In the genomic region with DNA sequence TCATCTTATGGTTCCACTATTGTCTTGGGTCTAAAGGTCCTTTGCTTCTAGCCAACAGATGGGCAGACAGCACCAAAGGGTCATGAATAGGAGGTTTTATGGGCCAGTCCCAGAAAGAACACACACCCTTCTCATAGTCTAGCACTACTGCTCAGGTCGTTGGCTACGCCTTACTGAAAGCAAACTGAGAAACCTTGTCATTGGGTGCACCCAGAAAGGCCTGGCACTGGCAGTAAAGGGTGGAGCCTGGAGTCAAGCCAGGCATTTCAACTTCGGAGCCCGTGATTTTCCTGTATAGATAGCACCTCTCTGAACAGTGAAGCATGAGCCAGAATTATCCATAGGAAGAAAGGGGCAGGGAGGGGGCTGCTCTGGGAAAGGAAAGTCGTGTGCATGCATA, we compare ENCODE assay signal across 23 cellular contexts.
DNase-seq lines count a peak whose midpoint lies in the region; ATAC-seq and TF ChIP-seq lines count a peak whose summit lies in the region.
"Had no signal": no experiment of that assay in that cellular context is flagged by ENCODE, and none has a peak within 500 bp of the region (broad histone marks: within the 10 kb centered on the region; RNA-seq: fewer than 3 reads in every experiment).

No MANE protein-coding gene starts in this region.

- CTCF ChIA-PET in activated naive CD4-positive, alpha-beta T cell treated with anti-CD3 and anti-CD28 coated beads for 36 hours (lab: Charles Lee), result no interaction called here

- H3K4me1 ChIP-seq in mesenchymal stem cell (ENCODE audit: control insufficient read depth, insufficient read depth, low read depth, low read length) (no peaks in the 10 kb centered on the region), stomach (no peaks in the 10 kb centered on the region)
- H3K4me1 ChIP-seq: BE2C had no signal

- no peak overlapping the region for H3K4ac ChIP-seq in mesenchymal stem cell (ENCODE audit: low read depth in 1 of 2, low read length in 2 of 2)

- no peaks in the 10 kb centered on the region for H3K36me3 ChIP-seq in mesenchymal stem cell (ENCODE audit: control insufficient read depth in 1 of 2, insufficient read depth in 2 of 2, low read depth in 1 of 2, low read length in 2 of 2)
- no peaks in the 10 kb centered on the region for H3K36me3 ChIP-seq in stomach
- H3K36me3 ChIP-seq: BE2C had no signal

- no peak overlapping the region for H2AK5ac ChIP-seq in mesenchymal stem cell (ENCODE audit: low read length, severe bottlenecking)

- no peaks in the 10 kb centered on the region for H3K9me3 Mint-ChIP-seq in activated naive CD4-positive, alpha-beta T cell treated with anti-CD3 and anti-CD28 coated beads for 36 hours
- H3K9me3 Mint-ChIP-seq: CD8-positive, alpha-beta memory T cell had no signal

- 89% methylated on average over 5 of the region's 5 CpGs for WGBS in mesenchymal stem cell
- WGBS in stomach, 5 donors, result 24 to 49% (median 34%) methylated on average over 5 of the region's 5 CpGs

- H4K91ac ChIP-seq in mesenchymal stem cell (ENCODE audit: low read length), result no peak overlapping the region

- H3K9ac ChIP-seq in mesenchymal stem cell (ENCODE audit: low read length), result no peak overlapping the region

- no peak overlapping the region for H3K18ac ChIP-seq in mesenchymal stem cell (ENCODE audit: low read depth in 1 of 2, low read length in 2 of 2)

- no peaks in the 10 kb centered on the region for H3K79me1 ChIP-seq in mesenchymal stem cell (replicated peaks; ENCODE audit: low read length, poor library complexity, severe bottlenecking)

- H3K9me3 ChIP-seq in mesenchymal stem cell (ENCODE audit: control insufficient read depth, low read length) (no peaks in the 10 kb centered on the region), stomach (no peaks in the 10 kb centered on the region)
- H3K9me3 ChIP-seq: BE2C had no signal

- no peak overlapping the region for H3K4me3 ChIP-seq in mesenchymal stem cell (ENCODE audit: insufficient read depth in 1 of 2, low read depth in 1 of 2, low read length in 2 of 2)
- H3K4me3 ChIP-seq in stomach, result no peak overlapping the region
- H3K4me3 ChIP-seq: K562 had no signal

- peaks cover 7% of the 10 kb centered on the region for H3K4me1 Mint-ChIP-seq in activated naive CD4-positive, alpha-beta T cell treated with anti-CD3 and anti-CD28 coated beads for 36 hours (ENCODE audit: low read depth)
- H3K4me1 Mint-ChIP-seq: CD14-positive monocyte had no signal

- H3K27me3 ChIP-seq in mesenchymal stem cell (ENCODE audit: control insufficient read depth in 1 of 2, insufficient read depth in 1 of 2, low read length in 2 of 2) (peaks cover 3 to 6% of the 10 kb centered on the region in 2 experiments), stomach (no peaks in the 10 kb centered on the region)
- H3K27me3 ChIP-seq: BE2C had no signal

- H3K23ac ChIP-seq in mesenchymal stem cell (ENCODE audit: low read length in 2 of 2), result no peak overlapping the region

- peak overlapping the region; percentile 20 for H2BK15ac ChIP-seq in mesenchymal stem cell (ENCODE audit: low read depth, poor library complexity, severe bottlenecking)

- H3K27ac Mint-ChIP-seq in activated naive CD4-positive, alpha-beta T cell treated with anti-CD3 and anti-CD28 coated beads for 36 hours, result no peak overlapping the region
- H3K27ac Mint-ChIP-seq: CD14-positive monocyte; CD8-positive, alpha-beta memory T cell had no signal

- H3K4me3 Mint-ChIP-seq in activated naive CD4-positive, alpha-beta T cell treated with anti-CD3 and anti-CD28 coated beads for 36 hours, result no peak overlapping the region
- H3K4me3 Mint-ChIP-seq: CD14-positive monocyte; CD8-positive, alpha-beta memory T cell had no signal

- H3K27ac ChIP-seq in mesenchymal stem cell (ENCODE audit: low read length, poor library complexity, severe bottlenecking), result no peak overlapping the region
- H3K27ac ChIP-seq in stomach, result no peak overlapping the region
- H3K27ac ChIP-seq: 22Rv1 had no signal

- no peak overlapping the region for H4K8ac ChIP-seq in mesenchymal stem cell (ENCODE audit: low read length)

- ATAC-seq in left cardiac atrium, result peak in 1 of 2 donors; percentile 15
- no peak for ATAC-seq in HG03097 (IDR thresholded peaks at IDR 0.05; ENCODE audit: low FRiP score, unreplicated experiment)
- ATAC-seq: K562 had no signal

- no peak overlapping the region for H3K14ac ChIP-seq in mesenchymal stem cell (ENCODE audit: low read length in 2 of 2)

- no peak overlapping the region for H2BK5ac ChIP-seq in mesenchymal stem cell (ENCODE audit: low read depth, low read length, poor library complexity, severe bottlenecking)

- intact Hi-C loops in left cardiac atrium (cut with DNase I), result no loop called here
- intact Hi-C loops in stomach (cut with DNase I; ENCODE audit: low total_unique reads), result no loop called here
- intact Hi-C loops in activated naive CD4-positive, alpha-beta T cell treated with anti-CD3 and anti-CD28 coated beads for 36 hours (cut with micrococcal nuclease), result no loop called here

- no peak for TF ChIP-seq CTCF in stomach (IDR thresholded peaks at IDR 0.05)

- H2AFZ ChIP-seq in mesenchymal stem cell (ENCODE audit: low read depth, low read length), result no peak overlapping the region

- DNase-seq in DMS153 (lab: John Stamatoyannopoulos, UW) (peak; percentile 4), DMS153 treated with DMSO at 0.1 percent for 48 hours (lab: John Stamatoyannopoulos, UW; ENCODE audit: unreplicated experiment) (no peak), left cardiac atrium (peak; percentile 27), mesenchymal stem cell (no peak), stomach (peak; percentile 67)
- no peak for DNase-seq in stimulated activated CD4-positive, alpha-beta T cell treated with anti-CD3 and anti-CD28 coated beads, Interleukin-2, amount 100 ng/mL, for 24 hours
- no peak for DNase-seq in activated naive CD4-positive, alpha-beta T cell treated with anti-CD3 and anti-CD28 coated beads for 36 hours
- DNase-seq: BE2C; CD8-positive, alpha-beta memory T cell; DMS 273 treated with DMSO at 0.1 percent for 48 hours; DND-41; Kasumi-1; NCI-H1105; NCI-H1436 treated with DMSO at 0.1 percent for 48 hours; NCI-H1930; NCI-H510A; NCI-H69; RPMI8226; SHP77 treated with DMSO at 0.1 percent for 48 hours had no signal

- H2BK12ac ChIP-seq in mesenchymal stem cell (ENCODE audit: low read length in 2 of 2), result no peak overlapping the region

- peaks cover 9% of the 10 kb centered on the region for H3K27me3 Mint-ChIP-seq in activated naive CD4-positive, alpha-beta T cell treated with anti-CD3 and anti-CD28 coated beads for 36 hours (ENCODE audit: low read depth)

- TF ChIP-seq EP300 in stomach (IDR thresholded peaks at IDR 0.05), result no peak

- H3K4me2 ChIP-seq in mesenchymal stem cell (ENCODE audit: low read length, poor library complexity, severe bottlenecking), result no peak overlapping the region

- TF ChIP-seq POLR2A in stomach (IDR thresholded peaks at IDR 0.05), result no peak

- no peaks in the 10 kb centered on the region for H3K36me3 Mint-ChIP-seq in activated naive CD4-positive, alpha-beta T cell treated with anti-CD3 and anti-CD28 coated beads for 36 hours (ENCODE audit: low read depth)
- H3K36me3 Mint-ChIP-seq: CD14-positive monocyte; CD8-positive, alpha-beta memory T cell had no signal

- no peak overlapping the region for H2BK120ac ChIP-seq in mesenchymal stem cell (ENCODE audit: low read depth, low read length)

Comparison
In these comparisons a context has a peak if more than half of its experiments do, and no peak if none do; other contexts are left out.
1. DNase-seq: peak in DMS153 (single experiment), left cardiac atrium (single experiment) and stomach (single experiment); none in DMS153 treated with DMSO at 0.1 percent for 48 hours (single experiment), mesenchymal stem cell (single experiment), stimulated activated CD4-positive, alpha-beta T cell treated with anti-CD3 and anti-CD28 coated beads, Interleukin-2, amount 100 ng/mL, for 24 hours (0 of 2) and activated naive CD4-positive, alpha-beta T cell treated with anti-CD3 and anti-CD28 coated beads for 36 hours (single experiment).